16 cellular contexts compared by ENCODE assay signal in genomic region chr18:48791636-48792105, GRCh38.
DNase-seq lines count a peak whose midpoint lies in the region; ATAC-seq and TF ChIP-seq lines count a peak whose summit lies in the region.
"Had no signal": no experiment of that assay in that cellular context is flagged by ENCODE, and none has a peak within 500 bp of the region (broad histone marks: within the 10 kb centered on the region; RNA-seq: fewer than 3 reads in every experiment).

No MANE protein-coding gene starts in this region.

- H3K4me1 Mint-ChIP-seq in activated T-helper 1 cell treated with anti-CD3 and anti-CD28 coated beads, Interleukin-12 subunit alpha, Interleukin-12 subunit beta, Interleukin-2, Interleukin-4 antibody, amounts not matched to agents 30 ng/mL and 10 ng/mL and 1 ng/mL, durations not matched to agents 14 hours and 24 hours and 36 hours (ENCODE audit: low read depth) = peaks cover 4% of the 10 kb centered on the region
- H3K4me1 Mint-ChIP-seq in activated naive CD4-positive, alpha-beta T cell treated with anti-CD3 and anti-CD28 coated beads for 36 hours (ENCODE audit: low read depth) = no peaks in the 10 kb centered on the region

- H3K56ac ChIP-seq in IMR-90 (ENCODE audit: extremely low read depth, insufficient read depth, low read length) = no peak overlapping the region

- no peak overlapping the region for H2AK9ac ChIP-seq in IMR-90 (replicated peaks; ENCODE audit: low read depth, low read length, poor library complexity)

- intact Hi-C loops in IMR-90 (cut with micrococcal nuclease) = no loop called here
- intact Hi-C loops in activated T-helper 1 cell treated with anti-CD3 and anti-CD28 coated beads, Interleukin-12 subunit alpha, Interleukin-12 subunit beta, Interleukin-2, Interleukin-4 antibody, amounts not matched to agents 30 ng/mL and 10 ng/mL and 1 ng/mL, durations not matched to agents 14 hours and 24 hours and 36 hours (cut with micrococcal nuclease) = no loop called here
- intact Hi-C loops in left ventricle myocardium inferior (cut with micrococcal nuclease) = no loop called here
- intact Hi-C loops in spleen (cut with DNase I; ENCODE audit: low total_unique reads) = no loop called here
- intact Hi-C loops in PC-9 (cut with micrococcal nuclease; ENCODE audit: unreplicated experiment) = no loop called here
- intact Hi-C loops in activated naive CD4-positive, alpha-beta T cell treated with anti-CD3 and anti-CD28 coated beads for 36 hours (cut with micrococcal nuclease) = no loop called here

- no peak overlapping the region for H4K91ac ChIP-seq in IMR-90 (ENCODE audit: insufficient read depth, low read depth, low read length)

- no peak overlapping the region for H2AFZ ChIP-seq in IMR-90 (replicated peaks; ENCODE audit: low read length, poor library complexity)
- H2AFZ ChIP-seq in PC-9 = no peak overlapping the region

- H2BK20ac ChIP-seq in IMR-90 (ENCODE audit: low read depth, low read length) = no peak overlapping the region

- H3K36me3 ChIP-seq in IMR-90 (ENCODE audit: control insufficient read depth, insufficient read depth, low read length) (peaks cover 35% of the 10 kb centered on the region), left ventricle myocardium inferior (no peaks in the 10 kb centered on the region), spleen (no peaks in the 10 kb centered on the region), PC-9 (ENCODE audit: low read depth) (no peaks in the 10 kb centered on the region)

- no peak overlapping the region for H2BK120ac ChIP-seq in IMR-90 (ENCODE audit: low read depth, low read length)

- H2BK5ac ChIP-seq in IMR-90 (ENCODE audit: low read depth, low read length, poor library complexity, severe bottlenecking) = no peak overlapping the region

- H3K4me3 ChIP-seq in IMR-90 (ENCODE audit: insufficient read depth, low read depth, low read length) (no peak overlapping the region), left ventricle myocardium inferior (no peak overlapping the region), spleen (no peak overlapping the region), PC-9 (no peak overlapping the region)
- H3K4me3 ChIP-seq: tibial nerve had no signal

- H2BK15ac ChIP-seq in IMR-90 (ENCODE audit: low read depth, low read length) = no peak overlapping the region

- H3K4me3 Mint-ChIP-seq in activated T-helper 1 cell treated with anti-CD3 and anti-CD28 coated beads, Interleukin-12 subunit alpha, Interleukin-12 subunit beta, Interleukin-2, Interleukin-4 antibody, amounts not matched to agents 30 ng/mL and 10 ng/mL and 1 ng/mL, durations not matched to agents 14 hours and 24 hours and 36 hours = no peak overlapping the region
- H3K4me3 Mint-ChIP-seq in activated naive CD4-positive, alpha-beta T cell treated with anti-CD3 and anti-CD28 coated beads for 36 hours = no peak overlapping the region
- H3K4me3 Mint-ChIP-seq: T-cell had no signal

- no peak overlapping the region for H2AK5ac ChIP-seq in IMR-90 (ENCODE audit: low read depth, low read length)

- no peak overlapping the region for H3K4me2 ChIP-seq in IMR-90 (ENCODE audit: low read depth, low read length)
- no peak overlapping the region for H3K4me2 ChIP-seq in PC-9

- H4K5ac ChIP-seq in IMR-90 (ENCODE audit: low read depth, low read length) = no peak overlapping the region

- in situ Hi-C loops in IMR-90 (cut with MboI; ENCODE audit: low sequenced_read_pairs) = no loop called here

- H3K36me3 Mint-ChIP-seq in activated T-helper 1 cell treated with anti-CD3 and anti-CD28 coated beads, Interleukin-12 subunit alpha, Interleukin-12 subunit beta, Interleukin-2, Interleukin-4 antibody, amounts not matched to agents 30 ng/mL and 10 ng/mL and 1 ng/mL, durations not matched to agents 14 hours and 24 hours and 36 hours (ENCODE audit: low read depth) = no peaks in the 10 kb centered on the region
- H3K36me3 Mint-ChIP-seq in activated naive CD4-positive, alpha-beta T cell treated with anti-CD3 and anti-CD28 coated beads for 36 hours (ENCODE audit: low read depth) = no peaks in the 10 kb centered on the region
- H3K36me3 Mint-ChIP-seq: T-cell had no signal

- TF ChIP-seq POLR2A in IMR-90 (IDR thresholded peaks at IDR 0.05; ENCODE audit: low read depth, low read length) (no peak), spleen (IDR thresholded peaks at IDR 0.05) (no peak)

- POLR2A ChIA-PET in IMR-90 (lab: Charles Lee; ENCODE audit: unreplicated experiment) = no interaction called here
- POLR2A ChIA-PET in PC-9 (lab: Charles Lee; ENCODE audit: unreplicated experiment) = no interaction called here

- H3K4ac ChIP-seq in IMR-90 (ENCODE audit: low read depth, low read length) = no peak overlapping the region

- 73% methylated on average over 2 of the region's 4 CpGs; no CpG with 5 or more reads in 1 of the 2 experiments for WGBS in IMR-90 (ENCODE audit: extremely low coverage in 2 of 2, insufficient read length in 1 of 2), 2 experiments
- 89 to 97% (median 91%) methylated on average over 4 of the region's 4 CpGs for WGBS in spleen, 5 donors

- BruUV-seq in IMR-90 (replicated peaks; lab: Mats Ljungman, UMichigan) = no TSS peak
- no TSS peak for BruUV-seq in PC-9 (replicated peaks; lab: Mats Ljungman, UMichigan)

- DNase-seq in IMR-90 = no peak
- no peak for DNase-seq in activated T-helper 1 cell treated with anti-CD3 and anti-CD28 coated beads, Interleukin-12 subunit alpha, Interleukin-12 subunit beta, Interleukin-2, Interleukin-4 antibody, amounts not matched to agents 30 ng/mL and 10 ng/mL and 1 ng/mL, durations not matched to agents 14 hours and 24 hours and 36 hours (ENCODE audit: low spot score)
- DNase-seq in left ventricle myocardium inferior = no peak
- peak; percentile 27 for DNase-seq in spleen
- no peak for DNase-seq in PC-9
- DNase-seq in activated CD4-positive, alpha-beta T cell treated with anti-CD3 and anti-CD28 coated beads for 48 hours = no peak
- DNase-seq in activated naive CD4-positive, alpha-beta T cell treated with anti-CD3 and anti-CD28 coated beads for 36 hours = no peak
- DNase-seq: activated CD4-positive, alpha-beta T cell treated with anti-CD3 and anti-CD28 coated beads for 1 hour; CD4-positive, CD25-positive, alpha-beta regulatory T cell; Kasumi-1; NCI-H1694 treated with DMSO at 0.1 percent for 48 hours; NCI-H526 treated with DMSO at 0.1 percent for 48 hours; nucleus accumbens; stimulated activated CD4-positive, alpha-beta T cell treated with anti-CD3 and anti-CD28 coated beads, Interleukin-12 subunit alpha, Interleukin-12 subunit beta, amount 100 ng/mL, for 4 hours; T-cell had no signal

- no peak overlapping the region for H3K23ac ChIP-seq in IMR-90 (ENCODE audit: low read depth, low read length)

- H3K79me2 ChIP-seq in PC-9 (ENCODE audit: low read depth) = no peaks in the 10 kb centered on the region

- no peak overlapping the region for H3K9ac ChIP-seq in IMR-90 (ENCODE audit: low read depth, low read length)

- CTCF ChIA-PET in IMR-90 (lab: Yijun Ruan, JAX) (no interaction called here), PC-9 (lab: Charles Lee) (no interaction called here)
- CTCF ChIA-PET in activated naive CD4-positive, alpha-beta T cell treated with anti-CD3 and anti-CD28 coated beads for 36 hours (lab: Charles Lee) = interaction anchor here (0.6 to 1.8 kb wide), 3 partner anchors 14 to 589 kb away, joined by 3 to 5 read pairs (median 3); no protein-coding TSS in a partner anchor

- peaks cover 5% of the 10 kb centered on the region for H3K4me1 ChIP-seq in IMR-90 (ENCODE audit: control insufficient read depth, insufficient read depth, low read length)
- H3K4me1 ChIP-seq in left ventricle myocardium inferior = peaks cover 69% of the 10 kb centered on the region
- H3K4me1 ChIP-seq in spleen = peaks cover 4 to 46% (median 18%) of the 10 kb centered on the region in 6 donors
- H3K4me1 ChIP-seq in PC-9 (replicated peaks; ENCODE audit: insufficient read depth) = no peaks in the 10 kb centered on the region

- H3K9me3 ChIP-seq in IMR-90 (ENCODE audit: control insufficient read depth, insufficient read depth, low read length) = no peaks in the 10 kb centered on the region
- H3K9me3 ChIP-seq in left ventricle myocardium inferior (replicated peaks) = no peaks in the 10 kb centered on the region
- H3K9me3 ChIP-seq in spleen = no peaks in the 10 kb centered on the region
- no peaks in the 10 kb centered on the region for H3K9me3 ChIP-seq in PC-9 (ENCODE audit: insufficient read depth, low read depth)
- H3K9me3 ChIP-seq: tibial nerve had no signal

- H3K9me3 Mint-ChIP-seq in activated T-helper 1 cell treated with anti-CD3 and anti-CD28 coated beads, Interleukin-12 subunit alpha, Interleukin-12 subunit beta, Interleukin-2, Interleukin-4 antibody, amounts not matched to agents 30 ng/mL and 10 ng/mL and 1 ng/mL, durations not matched to agents 14 hours and 24 hours and 36 hours = no peaks in the 10 kb centered on the region
- peaks cover 1% of the 10 kb centered on the region for H3K9me3 Mint-ChIP-seq in activated naive CD4-positive, alpha-beta T cell treated with anti-CD3 and anti-CD28 coated beads for 36 hours
- H3K9me3 Mint-ChIP-seq: T-cell had no signal

- no peaks in the 10 kb centered on the region for H3F3A ChIP-seq in PC-9 (ENCODE audit: insufficient read depth, low read depth)

- dilution Hi-C loops in IMR-90 (cut with HindIII; ENCODE audit: low sequenced_read_pairs, unreplicated experiment) = no loop called here

- TF ChIP-seq RAD21 in IMR-90 (IDR thresholded peaks at IDR 0.05; ENCODE audit: low read length) = no peak

- no peak overlapping the region for H4K8ac ChIP-seq in IMR-90 (ENCODE audit: low read depth in 2 of 2, low read length in 2 of 2)

- peaks cover 3% of the 10 kb centered on the region for H3K27me3 Mint-ChIP-seq in activated T-helper 1 cell treated with anti-CD3 and anti-CD28 coated beads, Interleukin-12 subunit alpha, Interleukin-12 subunit beta, Interleukin-2, Interleukin-4 antibody, amounts not matched to agents 30 ng/mL and 10 ng/mL and 1 ng/mL, durations not matched to agents 14 hours and 24 hours and 36 hours (ENCODE audit: insufficient read depth)
- no peaks in the 10 kb centered on the region for H3K27me3 Mint-ChIP-seq in activated naive CD4-positive, alpha-beta T cell treated with anti-CD3 and anti-CD28 coated beads for 36 hours (ENCODE audit: low read depth)
- H3K27me3 Mint-ChIP-seq: CD4-positive, CD25-positive, alpha-beta regulatory T cell had no signal

- H3K9me1 ChIP-seq in IMR-90 (ENCODE audit: insufficient read depth, low read length) = peaks cover 33% of the 10 kb centered on the region

- H3K79me1 ChIP-seq in IMR-90 (ENCODE audit: low read depth in 1 of 2, low read length in 2 of 2) = peaks cover 22 to 79% of the 10 kb centered on the region in 2 experiments

- ATAC-seq in IMR-90 (ENCODE audit: low read depth) = no peak
- ATAC-seq: T-cell had no signal

- H3K27ac ChIP-seq in IMR-90 (ENCODE audit: insufficient read depth, low read length) (no peak overlapping the region), left ventricle myocardium inferior (replicated peaks) (peak overlapping the region; percentile 93), spleen (peak overlapping the region in 3 of 8 donors; percentile 16 to 66 (median 50)), PC-9 (no peak overlapping the region)

- no peak overlapping the region for H3K14ac ChIP-seq in IMR-90 (replicated peaks; ENCODE audit: low read depth, low read length)

- no peaks in the 10 kb centered on the region for H3K9me2 ChIP-seq in PC-9 (ENCODE audit: insufficient read depth)

- TF ChIP-seq CTCF in IMR-90 (conservative IDR thresholded peaks at IDR 0.05; ENCODE audit: low read depth, low read length) (no peak), left ventricle myocardium inferior (IDR thresholded peaks at IDR 0.05; ENCODE audit: borderline replicate concordance) (no peak), spleen (IDR thresholded peaks at IDR 0.05 in 8 of 11, conservative IDR thresholded peaks at IDR 0.05 in 3 of 11) (no peak), PC-9 (conservative IDR thresholded peaks at IDR 0.05) (no peak)

- H3K27ac Mint-ChIP-seq in activated T-helper 1 cell treated with anti-CD3 and anti-CD28 coated beads, Interleukin-12 subunit alpha, Interleukin-12 subunit beta, Interleukin-2, Interleukin-4 antibody, amounts not matched to agents 30 ng/mL and 10 ng/mL and 1 ng/mL, durations not matched to agents 14 hours and 24 hours and 36 hours = peak overlapping the region; percentile 45
- H3K27ac Mint-ChIP-seq in activated naive CD4-positive, alpha-beta T cell treated with anti-CD3 and anti-CD28 coated beads for 36 hours = no peak overlapping the region
- H3K27ac Mint-ChIP-seq: T-cell had no signal

- H3K27me3 ChIP-seq in IMR-90 (ENCODE audit: control insufficient read depth, insufficient read depth, low read length) (no peaks in the 10 kb centered on the region), left ventricle myocardium inferior (ENCODE audit: low read depth) (no peaks in the 10 kb centered on the region), spleen (replicated peaks in 1 of 7) (no peaks in the 10 kb centered on the region), PC-9 (ENCODE audit: insufficient read depth, low read depth) (no peaks in the 10 kb centered on the region)
- H3K27me3 ChIP-seq: tibial nerve had no signal

- peaks cover 18% of the 10 kb centered on the region for H4K20me1 ChIP-seq in IMR-90 (ENCODE audit: insufficient read depth, low read length)
- no peaks in the 10 kb centered on the region for H4K20me1 ChIP-seq in PC-9 (ENCODE audit: insufficient read depth)

- H3K18ac ChIP-seq in IMR-90 (ENCODE audit: low read depth, low read length) = no peak overlapping the region
